Comparison of ENCODE assay signal across 12 cellular contexts in genomic region chr4:71259911-71260331, GRCh38.
DNase-seq lines count a peak whose midpoint lies in the region; ATAC-seq, FAIRE-seq and TF ChIP-seq lines count a peak whose summit lies in the region.
"Had no signal": no experiment of that assay in that cellular context is flagged by ENCODE, and none has a peak within 500 bp of the region (broad histone marks: within the 10 kb centered on the region; RNA-seq: fewer than 3 reads in every experiment).

No MANE protein-coding gene starts in this region.

- H3K4me1 ChIP-seq in RWPE2 (ENCODE audit: insufficient read depth, poor library complexity, severe bottlenecking): peaks cover 13% of the 10 kb centered on the region
- peaks cover 12% of the 10 kb centered on the region for H3K4me1 ChIP-seq in foreskin keratinocyte
- peaks cover 44% of the 10 kb centered on the region for H3K4me1 ChIP-seq in osteoblast (ENCODE audit: insufficient read depth, low read length)
- H3K4me1 ChIP-seq in transverse colon: peaks cover 0 to 7% (median 0%) of the 10 kb centered on the region in 4 donors

- H4K20me1 ChIP-seq in osteoblast (ENCODE audit: insufficient read depth, low read length): no peaks in the 10 kb centered on the region

- TF ChIP-seq CTCF in RWPE2 (IDR thresholded peaks at IDR 0.05; ENCODE audit: poor library complexity, severe bottlenecking) (no peak), foreskin keratinocyte (conservative IDR thresholded peaks at IDR 0.05) (no peak), osteoblast (IDR thresholded peaks at IDR 0.05; ENCODE audit: extremely low read depth, low read depth, low read length) (no peak), transverse colon (IDR thresholded peaks at IDR 0.05) (no peak)

- H3K4me3 ChIP-seq in RWPE2 (ENCODE audit: severe bottlenecking) (no peak overlapping the region), osteoblast (ENCODE audit: insufficient read depth, low read length) (no peak overlapping the region), transverse colon (no peak overlapping the region)

- intact Hi-C loops in transverse colon (cut with DNase I; ENCODE audit: low total_unique reads): no loop called here

- in situ Hi-C loops in transverse colon (cut with MboI; ENCODE audit: low pct_ligation_motif_present in 1 of 4, low pct_unique_long_range_greater_than_20kb in 1 of 4, low sequenced_read_pairs in 3 of 4): no loop called here

- H3K27me3 ChIP-seq in RWPE2 (ENCODE audit: insufficient read depth, poor library complexity, severe bottlenecking) (no peaks in the 10 kb centered on the region), foreskin keratinocyte (no peaks in the 10 kb centered on the region), osteoblast (ENCODE audit: insufficient read depth, low read length) (no peaks in the 10 kb centered on the region), transverse colon (no peaks in the 10 kb centered on the region)

- H2AFZ ChIP-seq in osteoblast (ENCODE audit: low read length): no peak overlapping the region

- DNase-seq in GM12892 (ENCODE audit: insufficient read length): no peak
- no peak for DNase-seq in RWPE2 (ENCODE audit: low spot score)
- DNase-seq in foreskin keratinocyte: peak; percentile 92 to 97
- DNase-seq in osteoblast (ENCODE audit: insufficient read length, low spot score, missing footprints): no peak
- DNase-seq in COR-L47 (lab: John Stamatoyannopoulos, UW): no peak
- no peak for DNase-seq in NK-92 treated with Interleukin-12 subunit alpha and Interleukin-12 subunit beta, amount 100 ng/mL, for 24 hours (lab: John Stamatoyannopoulos, UW)
- DNase-seq in transverse colon: no peak
- DNase-seq: activated CD4-positive, CD25-positive, alpha-beta regulatory T cell treated with anti-CD3 and anti-CD28 coated beads, Interleukin-2, amount 50 U/mL, for 72 hours; NCI-H774; SW 1271 had no signal

- no peak for TF ChIP-seq EP300 in transverse colon (IDR thresholded peaks at IDR 0.05; ENCODE audit: low read depth)

- 71 to 72% methylated on average over 3 of the region's 3 CpGs for WGBS in transverse colon (ENCODE audit: low coverage in 1 of 2), 2 donors

- peak; percentile 65 for FAIRE-seq in GM12892 (lab: Jason Lieb, UNC)

- peaks cover 74% of the 10 kb centered on the region for H3K79me2 ChIP-seq in osteoblast (ENCODE audit: insufficient read depth, low read length)

- H3K27ac ChIP-seq in RWPE2 (ENCODE audit: poor library complexity, severe bottlenecking) (peak overlapping the region; percentile 46), foreskin keratinocyte (peak overlapping the region; percentile 1), osteoblast (ENCODE audit: low read depth, low read length) (peak overlapping the region; percentile 61), transverse colon (no peak overlapping the region)
- H3K27ac ChIP-seq: HL-60 had no signal

- no peaks in the 10 kb centered on the region for H3K9me3 ChIP-seq in RWPE2 (ENCODE audit: severe bottlenecking)
- H3K9me3 ChIP-seq in osteoblast (ENCODE audit: low read depth, low read length): no peaks in the 10 kb centered on the region
- no peaks in the 10 kb centered on the region for H3K9me3 ChIP-seq in transverse colon

- ATAC-seq in RWPE2 (ENCODE audit: low read depth): peak; percentile 93
- peak; percentile 98 for ATAC-seq in foreskin keratinocyte
- no peak for ATAC-seq in GM21367 (IDR thresholded peaks at IDR 0.05; ENCODE audit: unreplicated experiment)

- TF ChIP-seq POLR2A in GM12892 (IDR thresholded peaks at IDR 0.05; ENCODE audit: low read depth, low read length) (no peak), transverse colon (IDR thresholded peaks at IDR 0.05) (no peak)

- H3K36me3 ChIP-seq in RWPE2 (ENCODE audit: low read depth) (no peaks in the 10 kb centered on the region), osteoblast (ENCODE audit: insufficient read depth, low read length) (peaks cover 16% of the 10 kb centered on the region), transverse colon (no peaks in the 10 kb centered on the region)

- no peak overlapping the region for H3K4me2 ChIP-seq in osteoblast (ENCODE audit: insufficient read depth, low read length)

Comparison
In these comparisons a context has a peak if more than half of its experiments do, and no peak if none do; other contexts are left out.
1. DNase-seq: peak in foreskin keratinocyte (2 of 2); none in GM12892 (single experiment), RWPE2 (single experiment), osteoblast (single experiment), COR-L47 (single experiment), NK-92 treated with Interleukin-12 subunit alpha and Interleukin-12 subunit beta, amount 100 ng/mL, for 24 hours (single experiment) and transverse colon (single experiment).
2. H3K27ac ChIP-seq: peak in RWPE2 (single experiment), foreskin keratinocyte (single experiment) and osteoblast (single experiment); none in transverse colon (0 of 4).